1 cellular context compared by ENCODE assay signal in the genomic region with DNA sequence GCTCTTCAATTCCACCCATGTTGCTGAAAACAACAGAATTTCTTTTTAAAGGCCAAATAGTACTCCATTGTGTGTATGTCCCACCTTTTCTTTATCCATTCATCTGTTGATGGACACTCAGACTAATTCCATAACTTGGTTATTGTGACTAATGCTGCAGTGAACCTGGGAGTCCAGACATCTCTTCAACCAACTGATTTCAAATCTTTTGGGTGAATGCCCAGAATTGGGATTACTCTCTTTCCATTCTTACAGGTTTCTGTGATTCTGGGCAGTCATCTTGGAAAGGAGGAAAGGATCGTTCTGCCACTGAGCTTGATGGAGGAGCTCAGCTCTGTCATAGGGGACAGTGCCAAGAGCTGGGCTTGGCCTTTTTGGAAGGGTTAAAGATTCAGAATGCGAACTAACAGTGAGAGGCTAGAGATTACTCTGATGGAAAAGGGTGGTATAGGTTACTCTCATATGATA.
TF ChIP-seq lines count a peak whose summit lies in the region.

No MANE protein-coding gene starts in this region.

TF ChIP-seq in HCT116, 20 proteins besides CTCF, POLR2A, EP300 and RAD21 (continued from another document):
- no peak for TF ChIP-seq EGR1 (IDR thresholded peaks at IDR 0.05; ENCODE audit: low read depth)
- TF ChIP-seq POLR2AphosphoS5 (IDR thresholded peaks at IDR 0.05; ENCODE audit: low read depth, low read length) = no peak
